31 cellular contexts compared by ENCODE assay signal in the genomic region with DNA sequence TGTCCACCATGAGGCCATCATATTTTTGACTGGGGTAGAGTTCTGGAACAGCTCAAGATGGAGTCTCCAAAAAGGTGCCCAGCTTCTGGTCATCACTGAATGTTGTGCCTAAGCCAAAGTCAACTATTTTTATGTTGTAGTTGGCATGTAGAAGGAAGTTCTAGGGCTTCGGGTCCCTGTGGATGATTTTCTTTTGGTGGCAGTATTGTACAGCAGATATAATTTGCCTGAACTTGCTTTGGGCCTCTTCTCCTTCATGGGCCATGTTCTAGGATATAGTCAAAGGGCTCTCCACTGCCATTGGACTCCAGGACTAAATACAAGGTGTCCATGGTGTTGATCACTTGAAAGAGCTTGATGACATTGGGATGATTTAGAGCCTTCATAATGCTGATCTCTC.
"Had no signal": no experiment of that assay in that cellular context is flagged by ENCODE, and none has a peak within 500 bp of the region (broad histone marks: within the 10 kb centered on the region; RNA-seq: fewer than 3 reads in every experiment).

No MANE protein-coding gene starts in this region.

- FAIRE-seq: astrocyte, TTC549 had no signal

- H3K27me3 ChIP-seq: adrenal gland, body of pancreas, breast epithelium, SJSA1 had no signal

- H3K27me3 Mint-ChIP-seq: activated CD4-positive, alpha-beta T cell treated with anti-CD3 and anti-CD28 coated beads, Interleukin-2, amount 10 ng/mL, durations not matched to agents 7 days and 5 days had no signal

- H3K36me3 Mint-ChIP-seq: activated CD4-positive, alpha-beta memory T cell treated with anti-CD3 and anti-CD28 coated beads for 36 hours had no signal

- H3K27ac ChIP-seq: adrenal gland, body of pancreas, breast epithelium, SJSA1 had no signal

- DNase-seq: activated CD4-positive, alpha-beta memory T cell treated with anti-CD3 and anti-CD28 coated beads for 36 hours; activated CD4-positive, alpha-beta T cell treated with anti-CD3 and anti-CD28 coated beads, Interleukin-2, amount 10 ng/mL, durations not matched to agents 7 days and 5 days; activated CD8-positive, alpha-beta memory T cell treated with anti-CD3 and anti-CD28 coated beads, Interleukin-2, amount 50 U/mL, for 4 hours; activated gamma-delta T cell treated with Interleukin-2 at 50 U/mL for 16 hours; activated naive CD4-positive, alpha-beta T cell treated with anti-CD3 and anti-CD28 coated beads for 36 hours; activated T-cell treated with anti-CD3 and anti-CD28 coated beads for 4 hours; activated T-cell treated with anti-CD3 and anti-CD28 coated beads, Interleukin-2, amount 50 U/mL, for 4 hours; adrenal gland; body of pancreas; NCI-H1092 treated with DMSO at 0.1 percent for 48 hours; NCI-H1417; NCI-H146; NCI-H187; NCI-H2029 treated with DMSO at 0.1 percent for 48 hours; NCI-H2107; NCI-H2171; NCI-H510A; NCI-H526; NCI-H748 treated with DMSO at 0.1 percent for 48 hours; OCI-M1; SHP77 treated with DMSO at 0.1 percent for 48 hours; SK-N-SH had no signal

- H3K4me1 ChIP-seq: adrenal gland, body of pancreas, breast epithelium, SJSA1 had no signal

- H3K36me3 ChIP-seq: adrenal gland, breast epithelium, SJSA1 had no signal

- H3K9ac ChIP-seq: SK-N-SH had no signal

- H3K4me2 ChIP-seq: SK-N-SH had no signal

- H3K4me3 ChIP-seq: adrenal gland, body of pancreas, breast epithelium, SJSA1 had no signal

- H3K27ac Mint-ChIP-seq: activated CD4-positive, alpha-beta memory T cell treated with anti-CD3 and anti-CD28 coated beads for 36 hours; activated CD4-positive, alpha-beta T cell treated with anti-CD3 and anti-CD28 coated beads, Interleukin-2, amount 10 ng/mL, durations not matched to agents 7 days and 5 days; activated naive CD4-positive, alpha-beta T cell treated with anti-CD3 and anti-CD28 coated beads for 36 hours; activated naive CD4-positive, alpha-beta T cell treated with anti-CD3 and anti-CD28 coated beads, Interleukin-2, amount 50 U/mL, for 72 hours; activated T-helper 1 cell treated with anti-CD3 and anti-CD28 coated beads, Interleukin-12 subunit alpha, Interleukin-12 subunit beta, Interleukin-2, Interleukin-4 antibody, amounts not matched to agents 30 ng/mL and 10 ng/mL and 1 ng/mL, durations not matched to agents 14 hours and 24 hours and 36 hours; T-helper 1 cell treated with Interleukin-12 subunit alpha and Interleukin-12 subunit beta and Interleukin-4 antibody, amounts not matched to agents 30 μg/mL and 1 μg/mL, for 36 hours; T-helper 2 cell treated with Interferon-gamma antibody and Interleukin-4, amounts not matched to agents 5 μg/mL and 100 μg/mL, for 36 hours had no signal

- H3K4me1 Mint-ChIP-seq: activated CD4-positive, alpha-beta T cell treated with anti-CD3 and anti-CD28 coated beads, Interleukin-2, amount 10 ng/mL, durations not matched to agents 7 days and 5 days had no signal

- H3K9me3 ChIP-seq: adrenal gland, body of pancreas, breast epithelium, SJSA1, SK-N-SH had no signal

- ATAC-seq: activated naive CD4-positive, alpha-beta T cell treated with anti-CD3 and anti-CD28 coated beads, Interleukin-2, amount 50 U/mL, for 72 hours; activated T-cell treated with anti-CD3 and anti-CD28 coated beads, Interleukin-2, amount 50 U/mL, for 4 hours; body of pancreas; Panc1 had no signal

- H3K4me3 Mint-ChIP-seq: activated CD4-positive, alpha-beta memory T cell treated with anti-CD3 and anti-CD28 coated beads for 36 hours; activated CD4-positive, alpha-beta T cell treated with anti-CD3 and anti-CD28 coated beads, Interleukin-2, amount 10 ng/mL, durations not matched to agents 7 days and 5 days; activated naive CD4-positive, alpha-beta T cell treated with anti-CD3 and anti-CD28 coated beads for 36 hours; activated T-cell treated with anti-CD3 and anti-CD28 coated beads, Interleukin-2, amount 50 U/mL, for 4 hours; activated T-helper 1 cell treated with anti-CD3 and anti-CD28 coated beads, Interleukin-12 subunit alpha, Interleukin-12 subunit beta, Interleukin-2, Interleukin-4 antibody, amounts not matched to agents 30 ng/mL and 10 ng/mL and 1 ng/mL, durations not matched to agents 14 hours and 24 hours and 36 hours; T-helper 1 cell treated with Interleukin-12 subunit alpha and Interleukin-12 subunit beta and Interleukin-4 antibody, amounts not matched to agents 30 μg/mL and 1 μg/mL, for 36 hours; T-helper 2 cell treated with Interferon-gamma antibody and Interleukin-4, amounts not matched to agents 5 μg/mL and 100 μg/mL, for 36 hours had no signal
